In genomic region chr2:16477648-16478047, GRCh38 we compare ENCODE assay signal across 39 cellular contexts.
"Had no signal": no experiment of that assay in that cellular context is flagged by ENCODE, and none has a peak within 500 bp of the region (broad histone marks: within the 10 kb centered on the region; RNA-seq: fewer than 3 reads in every experiment).

No MANE protein-coding gene starts in this region.

- H3K9me3 ChIP-seq: adrenal gland, ascending aorta, body of pancreas, breast epithelium had no signal

- H3K36me3 ChIP-seq: adrenal gland, ascending aorta, brain microvascular endothelial cell, breast epithelium, cardiac muscle cell had no signal

- H3K27me3 ChIP-seq: adrenal gland, ascending aorta, body of pancreas, brain microvascular endothelial cell, breast epithelium, cardiac muscle cell had no signal

- H3K9me3 Mint-ChIP-seq: activated naive CD4-positive, alpha-beta T cell treated with anti-CD3 and anti-CD28 coated beads for 36 hours; activated naive CD4-positive, alpha-beta T cell treated with anti-CD3 and anti-CD28 coated beads, Interleukin-2, amount 10 ng/mL, durations not matched to agents 7 days and 5 days; activated naive CD4-positive, alpha-beta T cell treated with anti-CD3 and anti-CD28 coated beads, Interleukin-2, amount 50 U/mL, for 24 hours; activated naive CD4-positive, alpha-beta T cell treated with anti-CD3 and anti-CD28 coated beads, Interleukin-2, amount 50 U/mL, for 72 hours; activated naive CD8-positive, alpha-beta T cell treated with anti-CD3 and anti-CD28 coated beads for 36 hours; activated naive CD8-positive, alpha-beta T cell treated with anti-CD3 and anti-CD28 coated beads, Interleukin-2, amount 10 ng/mL, durations not matched to agents 7 days and 5 days; activated naive CD8-positive, alpha-beta T cell treated with anti-CD3 and anti-CD28 coated beads, Interleukin-2, amount 50 U/mL, for 24 hours; activated T-cell treated with anti-CD3 and anti-CD28 coated beads, Interleukin-2, amount 50 U/mL, for 24 hours; activated T-cell treated with anti-CD3 and anti-CD28 coated beads, Interleukin-2, amount 50 U/mL, for 4 hours; activated T-cell treated with anti-CD3 and anti-CD28 coated beads, Interleukin-2, amount 50 U/mL, for 72 hours; activated T-helper 1 cell treated with anti-CD3 and anti-CD28 coated beads, Interleukin-12 subunit alpha, Interleukin-12 subunit beta, Interleukin-2, Interleukin-4 antibody, amounts not matched to agents 30 ng/mL and 10 ng/mL and 1 ng/mL, durations not matched to agents 14 hours and 24 hours and 36 hours; activated T-helper 17 cell treated with anti-CD3 and anti-CD28 coated beads, Interleukin-2, amount 50 U/mL, for 72 hours; activated T-helper 2 cell treated with anti-CD3 and anti-CD28 coated beads, Interferon-gamma antibody, Interleukin-2, Interleukin-4, amounts not matched to agents 10 μg/mL and 5 μg/mL and 100 μg/mL, durations not matched to agents 14 hours and 24 hours and 36 hours; central memory CD8-positive, alpha-beta T cell had no signal

- H3K27ac Mint-ChIP-seq: activated naive CD4-positive, alpha-beta T cell treated with anti-CD3 and anti-CD28 coated beads for 36 hours; activated naive CD4-positive, alpha-beta T cell treated with anti-CD3 and anti-CD28 coated beads, Interleukin-2, amount 10 ng/mL, durations not matched to agents 7 days and 5 days; activated naive CD4-positive, alpha-beta T cell treated with anti-CD3 and anti-CD28 coated beads, Interleukin-2, amount 50 U/mL, for 24 hours; activated naive CD4-positive, alpha-beta T cell treated with anti-CD3 and anti-CD28 coated beads, Interleukin-2, amount 50 U/mL, for 72 hours; activated naive CD8-positive, alpha-beta T cell; activated naive CD8-positive, alpha-beta T cell treated with anti-CD3 and anti-CD28 coated beads for 36 hours; activated naive CD8-positive, alpha-beta T cell treated with anti-CD3 and anti-CD28 coated beads, Interleukin-2, amount 10 ng/mL, durations not matched to agents 7 days and 5 days; activated naive CD8-positive, alpha-beta T cell treated with anti-CD3 and anti-CD28 coated beads, Interleukin-2, amount 50 U/mL, for 24 hours; activated T-cell treated with anti-CD3 and anti-CD28 coated beads, Interleukin-2, amount 50 U/mL, for 24 hours; activated T-cell treated with anti-CD3 and anti-CD28 coated beads, Interleukin-2, amount 50 U/mL, for 72 hours; activated T-helper 1 cell treated with anti-CD3 and anti-CD28 coated beads, Interleukin-12 subunit alpha, Interleukin-12 subunit beta, Interleukin-2, Interleukin-4 antibody, amounts not matched to agents 30 ng/mL and 10 ng/mL and 1 ng/mL, durations not matched to agents 14 hours and 24 hours and 36 hours; activated T-helper 17 cell treated with anti-CD3 and anti-CD28 coated beads, Interleukin-2, amount 50 U/mL, for 72 hours; activated T-helper 2 cell treated with anti-CD3 and anti-CD28 coated beads, Interferon-gamma antibody, Interleukin-2, Interleukin-4, amounts not matched to agents 10 μg/mL and 5 μg/mL and 100 μg/mL, durations not matched to agents 14 hours and 24 hours and 36 hours; brain had no signal

- FAIRE-seq: astrocyte, bronchial epithelial cell had no signal

- H3K27me3 Mint-ChIP-seq: activated T-cell treated with anti-CD3 and anti-CD28 coated beads, Interleukin-2, amount 50 U/mL, for 24 hours; brain; central memory CD8-positive, alpha-beta T cell had no signal

- DNase-seq: activated effector memory CD4-positive, alpha-beta T cell treated with anti-CD3 and anti-CD28 coated beads, Interleukin-2, amount 50 U/mL, for 16 hours; activated effector memory CD4-positive, alpha-beta T cell treated with Interleukin-2 at 50 U/mL for 16 hours; activated gamma-delta T cell; activated gamma-delta T cell treated with Interleukin-2 at 50 U/mL for 16 hours; activated naive CD4-positive, alpha-beta T cell; activated naive CD4-positive, alpha-beta T cell treated with anti-CD3 and anti-CD28 coated beads for 36 hours; activated naive CD4-positive, alpha-beta T cell treated with anti-CD3 and anti-CD28 coated beads, Interleukin-2, amount 10 ng/mL, durations not matched to agents 7 days and 5 days; activated naive CD4-positive, alpha-beta T cell treated with anti-CD3 and anti-CD28 coated beads, Interleukin-2, amount 50 U/mL, for 16 hours; activated naive CD4-positive, alpha-beta T cell treated with Interleukin-2 at 50 U/mL for 16 hours; activated naive CD8-positive, alpha-beta T cell treated with anti-CD3 and anti-CD28 coated beads for 36 hours; activated naive CD8-positive, alpha-beta T cell treated with anti-CD3 and anti-CD28 coated beads, Interleukin-2, amount 10 ng/mL, durations not matched to agents 7 days and 5 days; activated naive CD8-positive, alpha-beta T cell treated with anti-CD3 and anti-CD28 coated beads, Interleukin-2, amount 50 U/mL, for 24 hours; activated T-cell treated with anti-CD3 and anti-CD28 coated beads, Interleukin-2, amount 50 U/mL, for 24 hours; activated T-cell treated with anti-CD3 and anti-CD28 coated beads, Interleukin-2, amount 50 U/mL, for 4 hours; activated T-cell treated with anti-CD3 and anti-CD28 coated beads, Interleukin-2, amount 50 U/mL, for 48 hours; activated T-cell treated with anti-CD3 and anti-CD28 coated beads, Interleukin-2, amount 50 U/mL, for 72 hours; adrenal gland; amniotic stem cell; amygdala; anterior cingulate cortex; aorta; body of pancreas; brain microvascular endothelial cell; caudate nucleus; central memory CD4-positive, alpha-beta T cell; cerebellar nuclear complex had no signal

- H3K4me1 Mint-ChIP-seq: activated naive CD4-positive, alpha-beta T cell treated with anti-CD3 and anti-CD28 coated beads, Interleukin-2, amount 10 ng/mL, durations not matched to agents 7 days and 5 days; activated naive CD4-positive, alpha-beta T cell treated with anti-CD3 and anti-CD28 coated beads, Interleukin-2, amount 50 U/mL, for 24 hours; activated naive CD8-positive, alpha-beta T cell treated with anti-CD3 and anti-CD28 coated beads, Interleukin-2, amount 10 ng/mL, durations not matched to agents 7 days and 5 days; activated naive CD8-positive, alpha-beta T cell treated with anti-CD3 and anti-CD28 coated beads, Interleukin-2, amount 50 U/mL, for 24 hours; activated T-helper 17 cell treated with anti-CD3 and anti-CD28 coated beads, Interleukin-2, amount 50 U/mL, for 72 hours; central memory CD8-positive, alpha-beta T cell had no signal

- H3K4me1 ChIP-seq: adrenal gland, ascending aorta, breast epithelium had no signal

- H3K36me3 Mint-ChIP-seq: activated naive CD4-positive, alpha-beta T cell treated with anti-CD3 and anti-CD28 coated beads, Interleukin-2, amount 10 ng/mL, durations not matched to agents 7 days and 5 days; activated naive CD4-positive, alpha-beta T cell treated with anti-CD3 and anti-CD28 coated beads, Interleukin-2, amount 50 U/mL, for 24 hours; activated naive CD4-positive, alpha-beta T cell treated with anti-CD3 and anti-CD28 coated beads, Interleukin-2, amount 50 U/mL, for 72 hours; activated naive CD8-positive, alpha-beta T cell; activated naive CD8-positive, alpha-beta T cell treated with anti-CD3 and anti-CD28 coated beads for 36 hours; activated naive CD8-positive, alpha-beta T cell treated with anti-CD3 and anti-CD28 coated beads, Interleukin-2, amount 10 ng/mL, durations not matched to agents 7 days and 5 days; brain had no signal

- ATAC-seq: activated naive CD8-positive, alpha-beta T cell treated with anti-CD3 and anti-CD28 coated beads, Interleukin-2, amount 50 U/mL, for 24 hours; activated T-cell treated with anti-CD3 and anti-CD28 coated beads, Interleukin-2, amount 50 U/mL, for 4 hours; activated T-cell treated with anti-CD3 and anti-CD28 coated beads, Interleukin-2, amount 50 U/mL, for 72 hours; activated T-helper 17 cell treated with anti-CD3 and anti-CD28 coated beads, Interleukin-2, amount 50 U/mL, for 72 hours; body of pancreas had no signal

- H3K27ac ChIP-seq: adrenal gland, ascending aorta, body of pancreas, brain microvascular endothelial cell, breast epithelium, cardiac muscle cell had no signal

- H3K4me3 Mint-ChIP-seq: activated naive CD4-positive, alpha-beta T cell treated with anti-CD3 and anti-CD28 coated beads for 36 hours; activated naive CD4-positive, alpha-beta T cell treated with anti-CD3 and anti-CD28 coated beads, Interleukin-2, amount 10 ng/mL, durations not matched to agents 7 days and 5 days; activated naive CD4-positive, alpha-beta T cell treated with anti-CD3 and anti-CD28 coated beads, Interleukin-2, amount 50 U/mL, for 24 hours; activated naive CD8-positive, alpha-beta T cell; activated naive CD8-positive, alpha-beta T cell treated with anti-CD3 and anti-CD28 coated beads for 36 hours; activated naive CD8-positive, alpha-beta T cell treated with anti-CD3 and anti-CD28 coated beads, Interleukin-2, amount 10 ng/mL, durations not matched to agents 7 days and 5 days; activated naive CD8-positive, alpha-beta T cell treated with anti-CD3 and anti-CD28 coated beads, Interleukin-2, amount 50 U/mL, for 24 hours; activated T-cell treated with anti-CD3 and anti-CD28 coated beads, Interleukin-2, amount 50 U/mL, for 24 hours; activated T-cell treated with anti-CD3 and anti-CD28 coated beads, Interleukin-2, amount 50 U/mL, for 4 hours; activated T-cell treated with anti-CD3 and anti-CD28 coated beads, Interleukin-2, amount 50 U/mL, for 72 hours; activated T-helper 1 cell treated with anti-CD3 and anti-CD28 coated beads, Interleukin-12 subunit alpha, Interleukin-12 subunit beta, Interleukin-2, Interleukin-4 antibody, amounts not matched to agents 30 ng/mL and 10 ng/mL and 1 ng/mL, durations not matched to agents 14 hours and 24 hours and 36 hours; activated T-helper 17 cell treated with anti-CD3 and anti-CD28 coated beads, Interleukin-2, amount 50 U/mL, for 72 hours; brain; central memory CD8-positive, alpha-beta T cell had no signal

- H3K4me3 ChIP-seq: adrenal gland, ascending aorta, body of pancreas, breast epithelium, cardiac muscle cell had no signal
